11 cellular contexts compared by ENCODE assay signal in the genomic region with DNA sequence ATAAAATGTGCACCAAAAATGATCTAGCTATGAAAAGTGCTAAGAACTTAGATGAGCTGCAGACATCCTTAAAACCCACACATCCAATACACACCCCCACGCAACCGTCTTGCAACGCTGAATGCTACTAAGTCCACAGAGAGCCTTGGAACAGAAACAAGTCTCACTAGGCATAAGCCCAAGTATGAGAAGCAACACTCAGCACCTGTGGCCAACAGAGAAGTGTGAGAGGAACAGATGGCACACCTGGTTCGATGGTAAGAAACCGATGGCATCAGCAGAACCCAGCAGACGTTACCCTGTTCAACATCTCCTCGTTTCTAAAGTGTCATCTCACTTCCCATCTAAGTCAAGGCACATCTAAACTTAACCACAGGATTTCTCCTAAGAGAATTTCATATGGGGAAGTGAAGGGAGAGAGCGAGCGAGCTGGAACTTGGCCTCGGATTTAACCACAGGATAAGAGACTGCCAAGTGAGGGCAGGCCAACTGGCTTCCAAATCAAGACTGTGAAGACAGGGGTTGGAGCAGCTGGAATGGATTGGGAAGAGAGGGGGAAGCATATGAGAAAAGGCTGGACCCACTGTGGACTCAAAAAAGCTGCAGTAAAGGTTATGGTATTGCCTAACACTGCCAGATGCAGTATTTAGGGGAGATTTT. TPM values are rescaled to one million over a fixed set of nuclear protein-coding genes. Genes with fewer than 3 reads are reported as not detected.
A peak's percentile ranks its signal among the peaks of the same experiment; 100 is the strongest.
DNase-seq lines count a peak whose midpoint lies in the region; ATAC-seq and TF ChIP-seq lines count a peak whose summit lies in the region.
"Had no signal": no experiment of that assay in that cellular context is flagged by ENCODE, and none has a peak within 500 bp of the region (broad histone marks: within the 10 kb centered on the region; RNA-seq: fewer than 3 reads in every experiment).

No MANE protein-coding gene starts in this region.

- peak; percentile 64 to 66 for DNase-seq in Kasumi-1 (lab: John Stamatoyannopoulos, UW)
- DNase-seq in superior temporal gyrus (ENCODE audit: extremely low spot score) = peak; percentile 72
- DNase-seq in stimulated activated CD4-positive, alpha-beta T cell treated with anti-CD3 and anti-CD28 coated beads, Interleukin-12 subunit alpha, Interleukin-12 subunit beta, amount 100 ng/mL, for 4 hours = no peak
- DNase-seq in HPDE6-E6E7 (ENCODE audit: extremely low spot score) = no peak
- DNase-seq in cortex of kidney (lab: John Stamatoyannopoulos, UW) = no peak
- DNase-seq: foreskin keratinocyte, GOT3 had no signal

- peaks cover 36% of the 10 kb centered on the region for H3K4me1 Mint-ChIP-seq in brain

- peak overlapping the region; percentile 9 for H3K27ac ChIP-seq in layer of hippocampus (ENCODE audit: low read depth, low read length)
- H3K27ac ChIP-seq: foreskin keratinocyte had no signal

- H3K4me3 Mint-ChIP-seq in brain = peak overlapping the region in 2 of 5 experiments; percentile 21 to 44
- H3K4me3 Mint-ChIP-seq: stimulated activated naive CD8-positive, alpha-beta T cell treated with anti-CD3 and anti-CD28 coated beads, Interleukin-15, Interleukin-2, amounts not matched to agents 100 ng/mL and 50 ng/mL, for 24 hours had no signal

- H3K27me3 ChIP-seq in layer of hippocampus (ENCODE audit: control insufficient read depth, insufficient read depth, low read length) = no peaks in the 10 kb centered on the region
- H3K27me3 ChIP-seq: foreskin keratinocyte had no signal

- no peak for TF ChIP-seq CTCF in brain (conservative IDR thresholded peaks at IDR 0.05)

- H3K36me3 Mint-ChIP-seq in brain = peaks cover 52% of the 10 kb centered on the region

- H3K27me3 Mint-ChIP-seq in brain = no peaks in the 10 kb centered on the region
- H3K27me3 Mint-ChIP-seq: stimulated activated naive CD8-positive, alpha-beta T cell treated with anti-CD3 and anti-CD28 coated beads, Interleukin-15, Interleukin-2, amounts not matched to agents 100 ng/mL and 50 ng/mL, for 24 hours had no signal

- H3K27ac Mint-ChIP-seq in brain = peak overlapping the region in 4 of 5 experiments; percentile 63 to 92 (median 71)
- H3K27ac Mint-ChIP-seq: stimulated activated naive CD8-positive, alpha-beta T cell treated with anti-CD3 and anti-CD28 coated beads, Interleukin-15, Interleukin-2, amounts not matched to agents 100 ng/mL and 50 ng/mL, for 24 hours had no signal

- no peak for ATAC-seq in HG02798 (IDR thresholded peaks at IDR 0.05; ENCODE audit: poor library complexity, unreplicated experiment)
- ATAC-seq: foreskin keratinocyte had no signal

- H3K9me3 Mint-ChIP-seq in brain = no peaks in the 10 kb centered on the region
- H3K9me3 Mint-ChIP-seq: stimulated activated naive CD8-positive, alpha-beta T cell treated with anti-CD3 and anti-CD28 coated beads, Interleukin-15, Interleukin-2, amounts not matched to agents 100 ng/mL and 50 ng/mL, for 24 hours had no signal

RNA-seq across cellular contexts. Expression of a gene that starts 41.0 kb away (rescaled TPM):
- 5.1 TPM for polyA plus RNA-seq in brain (ENCODE audit: insufficient read depth, low read depth, low replicate concordance)

Comparison
In these comparisons a context has a peak if more than half of its experiments do, and no peak if none do; other contexts are left out.
1. DNase-seq: peak in Kasumi-1 (2 of 2) and superior temporal gyrus (single experiment); none in stimulated activated CD4-positive, alpha-beta T cell treated with anti-CD3 and anti-CD28 coated beads, Interleukin-12 subunit alpha, Interleukin-12 subunit beta, amount 100 ng/mL, for 4 hours (single experiment), HPDE6-E6E7 (single experiment) and cortex of kidney (single experiment).